Comparison of ENCODE assay signal across 21 cellular contexts in the genomic region with DNA sequence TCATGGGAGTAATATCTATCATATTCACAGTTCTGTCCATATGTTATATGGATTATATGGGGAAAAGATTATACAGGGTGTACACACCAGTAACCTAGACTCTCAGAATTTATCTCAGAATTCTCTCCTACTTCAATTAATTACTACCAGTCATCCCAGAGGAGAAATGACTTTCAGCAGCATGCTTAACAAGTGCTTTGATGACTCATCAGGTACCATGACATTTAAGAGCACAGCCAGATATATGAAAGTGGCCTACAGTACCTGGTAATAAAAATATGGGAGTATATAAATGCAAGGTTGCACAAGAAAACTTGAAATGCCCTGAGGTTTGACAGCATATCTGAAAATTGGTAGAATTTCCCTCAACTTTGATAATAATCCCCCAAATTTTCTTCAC.
DNase-seq lines count a peak whose midpoint lies in the region; ATAC-seq, FAIRE-seq and TF ChIP-seq lines count a peak whose summit lies in the region.
"Had no signal": no experiment of that assay in that cellular context is flagged by ENCODE, and none has a peak within 500 bp of the region (broad histone marks: within the 10 kb centered on the region; RNA-seq: fewer than 3 reads in every experiment).

No MANE protein-coding gene starts in this region.

- FAIRE-seq in endothelial cell of umbilical vein (lab: Jason Lieb, UNC), result no peak
- FAIRE-seq: K562 had no signal

- H3K4me3 ChIP-seq in PC-3 (ENCODE audit: low read length), result no peak overlapping the region
- no peak overlapping the region for H3K4me3 ChIP-seq in endothelial cell of umbilical vein (replicated peaks in 1 of 3; ENCODE audit: insufficient read depth in 1 of 3, low read depth in 1 of 3, low read length in 3 of 3)
- no peak overlapping the region for H3K4me3 ChIP-seq in neuron (ENCODE audit: low read length)
- H3K4me3 ChIP-seq: K562, right atrium auricular region, tibial artery had no signal

- ATAC-seq in PC-3, result peak; percentile 84
- no peak for ATAC-seq in activated CD4-positive, CD25-positive, alpha-beta regulatory T cell treated with anti-CD3 and anti-CD28 coated beads, Interleukin-2, amount 50 U/mL, for 24 hours
- ATAC-seq in GM18907 (IDR thresholded peaks at IDR 0.05; ENCODE audit: unreplicated experiment), result no peak
- ATAC-seq: activated T-helper 17 cell treated with anti-CD3 and anti-CD28 coated beads, Interleukin-2, amount 50 U/mL, for 72 hours; K562; naive thymus-derived CD8-positive, alpha-beta T cell; stimulated activated naive CD8-positive, alpha-beta T cell treated with anti-CD3 and anti-CD28 coated beads, Interleukin-15, amount 100 ng/mL, for 72 hours had no signal

- H3K9me3 ChIP-seq in PC-3 (ENCODE audit: low read length) (no peaks in the 10 kb centered on the region), endothelial cell of umbilical vein (replicated peaks; ENCODE audit: control insufficient read depth, insufficient read depth, low read length) (peaks cover 3% of the 10 kb centered on the region), neuron (ENCODE audit: low read length) (no peaks in the 10 kb centered on the region)
- H3K9me3 ChIP-seq: tibial artery had no signal

- CTCF ChIA-PET in PC-3 (lab: Charles Lee), result no interaction called here
- CTCF ChIA-PET in endothelial cell of umbilical vein (lab: Charles Lee), result interaction anchor here (1.3 kb wide), 1 partner anchor 15 kb away, joined by 3 read pairs; no protein-coding TSS in a partner anchor

- TF ChIP-seq CTCF in PC-3 (conservative IDR thresholded peaks at IDR 0.05; ENCODE audit: low read depth, low read length) (no peak), endothelial cell of umbilical vein (IDR thresholded peaks at IDR 0.05; ENCODE audit: extremely low read depth in 1 of 2, insufficient read depth in 1 of 2, low read depth in 1 of 2, low read length in 2 of 2) (no peak)

- no peak for TF ChIP-seq POLR2A in endothelial cell of umbilical vein (IDR thresholded peaks at IDR 0.05; ENCODE audit: low read depth, low read length)

- H3K9me2 ChIP-seq in PC-3 (replicated peaks; ENCODE audit: low read length), result no peaks in the 10 kb centered on the region

- H3K9me1 ChIP-seq in endothelial cell of umbilical vein (replicated peaks; ENCODE audit: control insufficient read depth, extremely low read depth, insufficient read depth, low read length), result no peaks in the 10 kb centered on the region

- BruUV-seq in PC-3 (replicated peaks; lab: Mats Ljungman, UMichigan), result no TSS peak
- BruUV-seq in endothelial cell of umbilical vein (replicated peaks; lab: Mats Ljungman, UMichigan), result no TSS peak

- H3F3A ChIP-seq in PC-3 (ENCODE audit: low read length, unreplicated experiment), result no peaks in the 10 kb centered on the region

- H4K20me1 ChIP-seq in PC-3 (ENCODE audit: low read length), result no peaks in the 10 kb centered on the region
- no peaks in the 10 kb centered on the region for H4K20me1 ChIP-seq in endothelial cell of umbilical vein (replicated peaks; ENCODE audit: control insufficient read depth, extremely low read depth, insufficient read depth, low read length)

- DNase-seq in EL (peak; percentile 36), PC-3 (peak; percentile 53), endothelial cell of umbilical vein (ENCODE audit: low read depth, low spot score) (no peak)
- no peak for DNase-seq in activated CD4-positive, alpha-beta T cell treated with anti-CD3 and anti-CD28 coated beads, Interleukin-2, amount 50 U/mL, for 1 hour
- DNase-seq: activated CD4-positive, alpha-beta T cell treated with anti-CD3 and anti-CD28 coated beads, Interleukin-2, amount 10 ng/mL, durations not matched to agents 24 days and 14 days; activated CD8-positive, alpha-beta memory T cell treated with anti-CD3 and anti-CD28 coated beads, Interleukin-2, amount 50 U/mL, for 4 hours; effector memory CD4-positive, alpha-beta T cell; GOT3; naive thymus-derived CD8-positive, alpha-beta T cell; NCI-H187; NCI-H2227 treated with DMSO at 0.1 percent for 48 hours; NCI-H774; SIG-M5; stimulated activated naive CD8-positive, alpha-beta T cell treated with anti-CD3 and anti-CD28 coated beads, Interleukin-15, amount 100 ng/mL, for 72 hours; tibial artery had no signal

- intact Hi-C loops in PC-3 (cut with micrococcal nuclease) (no loop called here), endothelial cell of umbilical vein (cut with micrococcal nuclease) (no loop called here)

- H3K36me3 ChIP-seq in PC-3 (ENCODE audit: low read depth, low read length), result no peaks in the 10 kb centered on the region
- H3K36me3 ChIP-seq in endothelial cell of umbilical vein (ENCODE audit: control insufficient read depth in 2 of 2, extremely low read depth in 1 of 2, insufficient read depth in 2 of 2, low read length in 2 of 2), result no peaks in the 10 kb centered on the region
- H3K36me3 ChIP-seq in neuron (ENCODE audit: insufficient read depth, low read length), result no peaks in the 10 kb centered on the region
- H3K36me3 ChIP-seq: right atrium auricular region, tibial artery had no signal

- POLR2A ChIA-PET in PC-3 (lab: Charles Lee; ENCODE audit: unreplicated experiment), result no interaction called here
- POLR2A ChIA-PET in endothelial cell of umbilical vein (lab: Charles Lee), result no interaction called here

- dilution Hi-C loops in endothelial cell of umbilical vein (cut with MboI; ENCODE audit: extremely low pct_ligation_motif_present, low sequenced_read_pairs), result no loop called here

- H3K4me1 ChIP-seq in PC-3 (ENCODE audit: insufficient read depth, low read length) (no peaks in the 10 kb centered on the region), endothelial cell of umbilical vein (ENCODE audit: control insufficient read depth, extremely low read depth, insufficient read depth, low read length) (peaks cover under 1% of the 10 kb centered on the region), neuron (ENCODE audit: insufficient read depth, low read length) (no peaks in the 10 kb centered on the region)
- H3K4me1 ChIP-seq: right atrium auricular region, tibial artery had no signal

- H3K4me2 ChIP-seq in PC-3 (ENCODE audit: low read length), result no peak overlapping the region
- no peak overlapping the region for H3K4me2 ChIP-seq in endothelial cell of umbilical vein (ENCODE audit: insufficient read depth, low read length)

- H3K27me3 ChIP-seq in PC-3 (ENCODE audit: low read length) (no peaks in the 10 kb centered on the region), endothelial cell of umbilical vein (ENCODE audit: control insufficient read depth in 2 of 2, insufficient read depth in 2 of 2, low read length in 2 of 2) (no peaks in the 10 kb centered on the region), neuron (ENCODE audit: insufficient read depth, low read length) (no peaks in the 10 kb centered on the region)
- H3K27me3 ChIP-seq: right atrium auricular region, tibial artery had no signal

- H3K79me2 ChIP-seq in PC-3 (ENCODE audit: low read length) (no peaks in the 10 kb centered on the region), endothelial cell of umbilical vein (ENCODE audit: control insufficient read depth, insufficient read depth, low read length) (no peaks in the 10 kb centered on the region)

- H3K27ac ChIP-seq in PC-3 (ENCODE audit: low read length) (no peak overlapping the region), endothelial cell of umbilical vein (ENCODE audit: insufficient read depth, low read depth, low read length) (no peak overlapping the region)
- H3K27ac ChIP-seq: right atrium auricular region, tibial artery had no signal

- H3K9ac ChIP-seq in PC-3 (ENCODE audit: low read length) (no peak overlapping the region), endothelial cell of umbilical vein (replicated peaks; ENCODE audit: extremely low read depth, insufficient read depth, low read length) (no peak overlapping the region)

- H2AFZ ChIP-seq in PC-3 (ENCODE audit: low read length) (no peak overlapping the region), endothelial cell of umbilical vein (ENCODE audit: low read depth, low read length) (no peak overlapping the region), neuron (ENCODE audit: low read depth, low read length) (peak overlapping the region; percentile 26)

TF ChIP-seq in endothelial cell of umbilical vein, 7 proteins besides CTCF, POLR2A, EP300 and RAD21:
- TF ChIP-seq MAX (IDR thresholded peaks at IDR 0.05; ENCODE audit: insufficient read depth, insufficient read length), result no peak
- TF ChIP-seq JUN (IDR thresholded peaks at IDR 0.05; ENCODE audit: borderline replicate concordance, insufficient read depth, insufficient read length, low read depth), result peak; percentile 16
- TF ChIP-seq FOS (IDR thresholded peaks at IDR 0.05; ENCODE audit: borderline replicate concordance, insufficient read depth, low read length), result peak; percentile 28
- no peak for TF ChIP-seq POLR2AphosphoS5 (IDR thresholded peaks at IDR 0.05; ENCODE audit: insufficient read depth, low read depth, low read length)
- no peak for TF ChIP-seq MYC (IDR thresholded peaks at IDR 0.05; ENCODE audit: low read depth, low read length)
- no peak for TF ChIP-seq EZH2 (IDR thresholded peaks at IDR 0.05; ENCODE audit: borderline replicate concordance, low read depth, low read length, severe bottlenecking)
- TF ChIP-seq GATA2 (IDR thresholded peaks at IDR 0.05; ENCODE audit: insufficient read depth, insufficient read length, low read depth, low read length), result no peak

Comparison
In these comparisons a context has a peak if more than half of its experiments do, and no peak if none do; other contexts are left out.
1. DNase-seq: peak in EL (single experiment) and PC-3 (single experiment); none in endothelial cell of umbilical vein (single experiment) and activated CD4-positive, alpha-beta T cell treated with anti-CD3 and anti-CD28 coated beads, Interleukin-2, amount 50 U/mL, for 1 hour (single experiment).